In the genomic region with DNA sequence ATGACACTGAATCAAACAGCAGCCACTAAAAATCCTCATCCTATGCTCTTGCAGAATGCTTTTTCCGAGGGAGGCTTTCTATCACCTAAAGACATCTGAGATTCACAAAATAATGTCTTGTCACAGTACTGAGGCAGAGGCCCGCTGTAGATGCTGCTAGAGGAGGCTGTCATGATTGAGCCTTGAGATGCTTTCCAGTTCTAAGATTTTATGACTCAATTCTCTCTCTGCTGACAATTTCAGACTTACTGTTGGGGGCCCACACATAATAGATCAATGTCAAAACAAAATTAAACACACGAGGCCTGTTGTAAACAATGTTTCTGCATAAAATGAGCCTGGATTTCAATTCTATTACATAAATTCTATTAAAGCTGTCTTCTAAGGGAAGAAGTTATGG, we compare ENCODE assay signal across 2 cellular contexts.
TF ChIP-seq lines count a peak whose summit lies in the region.

No MANE protein-coding gene starts in this region.

TF ChIP-seq in IMR-90, 13 proteins besides CTCF, POLR2A, EP300 and RAD21 (continued from another document):
- TF ChIP-seq CEBPB (IDR thresholded peaks at IDR 0.05; ENCODE audit: low read depth, low read length) = no peak
- TF ChIP-seq RFX5 (IDR thresholded peaks at IDR 0.05; ENCODE audit: low read depth, low read length) = no peak
- TF ChIP-seq NFE2L2 (IDR thresholded peaks at IDR 0.05; ENCODE audit: low read depth, low read length) = no peak

TF ChIP-seq in GM12891, 5 proteins besides CTCF, POLR2A, EP300 and RAD21 (continued from another document):
- TF ChIP-seq PAX5 (IDR thresholded peaks at IDR 0.05; ENCODE audit: insufficient read depth, low read length, severe bottlenecking) (no peak), POU2F2 (IDR thresholded peaks at IDR 0.05; ENCODE audit: low read depth, low read length) (no peak)
TF ChIP-seq in GM12891: peak in this region for 0.
